8 cellular contexts compared by ENCODE assay signal in genomic region chr4:82799006-82799881, GRCh38. TPM values are rescaled to one million over a fixed set of nuclear protein-coding genes. Genes with fewer than 3 reads are reported as not detected.
DNase-seq lines count a peak whose midpoint lies in the region; ATAC-seq, FAIRE-seq and TF ChIP-seq lines count a peak whose summit lies in the region.

No MANE protein-coding gene starts in this region.

- H2AK5ac ChIP-seq in trophoblast cell (ENCODE audit: low read length), result no peak overlapping the region

- no peak overlapping the region for H3K4ac ChIP-seq in trophoblast cell (ENCODE audit: low read depth, low read length)

- H3K9ac ChIP-seq in BLaER1 (peak overlapping the region; percentile 78), SK-N-MC (ENCODE audit: insufficient read length) (peak overlapping the region; percentile 73), trophoblast cell (ENCODE audit: low read length) (no peak overlapping the region)

- H3K36me3 ChIP-seq in BLaER1 (peaks cover 9% of the 10 kb centered on the region), SK-N-MC (ENCODE audit: insufficient read depth, low read length) (peaks cover 4% of the 10 kb centered on the region; the same call in 1 of the 2 replicates), trophoblast cell (ENCODE audit: control insufficient read depth in 1 of 2, insufficient read depth in 2 of 2, low read length in 2 of 2) (no peaks in the 10 kb centered on the region)

- H3K4me3 ChIP-seq in BLaER1, result peak overlapping the region; percentile 87
- peak overlapping the region; percentile 97 for H3K4me3 ChIP-seq in SK-N-MC
- peak overlapping the region; percentile 58 for H3K4me3 ChIP-seq in fibroblast of mammary gland (ENCODE audit: control insufficient read depth, low read depth, low read length)
- H3K4me3 ChIP-seq in trophoblast cell (ENCODE audit: low read depth, low read length), result peak overlapping the region; percentile 62

- H3K14ac ChIP-seq in trophoblast cell (ENCODE audit: low read length), result no peak overlapping the region

- ATAC-seq in GM21423 (IDR thresholded peaks at IDR 0.05; ENCODE audit: unreplicated experiment) (peak; percentile 34), omental fat pad (ENCODE audit: low FRiP score) (no peak)

- TF ChIP-seq POLR2A in H54 (IDR thresholded peaks at IDR 0.05; ENCODE audit: low read depth, low read length), result no peak

- H3K4me2 ChIP-seq in BLaER1, result peak overlapping the region; percentile 83
- H3K4me2 ChIP-seq in trophoblast cell (ENCODE audit: low read length), result peak overlapping the region; percentile 73

- no peak overlapping the region for H2BK12ac ChIP-seq in trophoblast cell (ENCODE audit: low read length)

- H3K79me1 ChIP-seq in trophoblast cell (ENCODE audit: low read length), result no peaks in the 10 kb centered on the region

- H3K4me1 ChIP-seq in BLaER1, result peaks cover 33% of the 10 kb centered on the region
- H3K4me1 ChIP-seq in trophoblast cell (ENCODE audit: control insufficient read depth in 1 of 2, insufficient read depth in 2 of 2, low read length in 2 of 2), result peaks cover 4 to 8% of the 10 kb centered on the region in 2 experiments

- no peaks in the 10 kb centered on the region for H3K79me2 ChIP-seq in trophoblast cell (ENCODE audit: control insufficient read depth, insufficient read depth, low read length, poor library complexity)

- in situ Hi-C loops in KBM-7 (cut with MboI; ENCODE audit: low pct_unique_long_range_greater_than_20kb, low sequenced_read_pairs), result no loop called here

- no CpG with 5 or more reads among the region's 25 CpGs for whole genome bisulfite sequencing in trophoblast cell (ENCODE audit: extremely low coverage, insufficient coverage, insufficient read length)

- no peaks in the 10 kb centered on the region for H3K9me3 ChIP-seq in BLaER1
- H3K9me3 ChIP-seq in SK-N-MC (ENCODE audit: low read depth, low read length), result no peaks in the 10 kb centered on the region
- H3K9me3 ChIP-seq in trophoblast cell (ENCODE audit: insufficient read depth, low read depth, low read length), result peaks cover 2% of the 10 kb centered on the region

- DNase-seq in SK-N-MC (ENCODE audit: low read depth, low spot score) (no peak), fibroblast of mammary gland (ENCODE audit: low read depth) (no peak), trophoblast cell (no peak), H54 (ENCODE audit: insufficient read length, low spot score) (no peak), KBM-7 (no peak), omental fat pad (ENCODE audit: low spot score) (no peak)

- H3K27ac ChIP-seq in BLaER1 (peak overlapping the region; percentile 65; the same call in 1 of the 2 replicates), SK-N-MC (no peak overlapping the region), trophoblast cell (ENCODE audit: low read depth, low read length) (no peak overlapping the region)

- H2BK120ac ChIP-seq in trophoblast cell (ENCODE audit: insufficient read depth, low read length, poor library complexity), result no peak overlapping the region

- H4K20me1 ChIP-seq in BLaER1, result peaks cover 17% of the 10 kb centered on the region

- H4K12ac ChIP-seq in trophoblast cell (ENCODE audit: low read depth, low read length), result no peak overlapping the region

- no peak overlapping the region for H3K18ac ChIP-seq in trophoblast cell (ENCODE audit: low read length)

- H3K23ac ChIP-seq in trophoblast cell (ENCODE audit: low read length), result no peak overlapping the region

- TF ChIP-seq CTCF in fibroblast of mammary gland (conservative IDR thresholded peaks at IDR 0.05; ENCODE audit: control insufficient read depth, insufficient read depth, low read depth, low read length) (no peak), omental fat pad (IDR thresholded peaks at IDR 0.05) (no peak)

- H4K8ac ChIP-seq in trophoblast cell (ENCODE audit: low read depth, low read length), result no peak overlapping the region

- no peak overlapping the region for H2BK5ac ChIP-seq in trophoblast cell (ENCODE audit: low read depth, low read length, poor library complexity)

- no peak overlapping the region for H4K91ac ChIP-seq in trophoblast cell (ENCODE audit: low read depth, low read length)

- H2AFZ ChIP-seq in trophoblast cell (ENCODE audit: insufficient read depth, low read length, poor library complexity), result no peak overlapping the region

- no peak for FAIRE-seq in H54 (lab: Jason Lieb, UNC)

- peaks cover 5% of the 10 kb centered on the region for H3K27me3 ChIP-seq in BLaER1
- peaks cover 35% of the 10 kb centered on the region for H3K27me3 ChIP-seq in trophoblast cell (ENCODE audit: insufficient read depth, low read length)

RNA-seq across cellular contexts. Expression of gene SCD5, which starts 0.6 kb away (rescaled TPM):
- 2.8 TPM in 2 replicates for polyA plus RNA-seq in trophoblast cell (2013)
- total RNA-seq in omental fat pad, result 10 to 100 TPM in 3 of 4 donors, 1 to 10 TPM in 1; 6.7 to 19.9 (median 13.5) TPM
